ENCODE assay signal across 1 cellular context in genomic region chr17:38707678-38708351, GRCh38.
A peak's percentile ranks its signal among the peaks of the same experiment; 100 is the strongest.
TF ChIP-seq lines count a peak whose summit lies in the region.

No MANE protein-coding gene starts in this region.

TF ChIP-seq in K562, 482 proteins besides CTCF, POLR2A, EP300 and RAD21:
- TF ChIP-seq SRSF9 (IDR thresholded peaks at IDR 0.05; ENCODE audit: borderline replicate concordance, low read depth, low read length): no peak
- TF ChIP-seq ZKSCAN1 (IDR thresholded peaks at IDR 0.05; ENCODE audit: low read depth, low read length): peak; percentile 83
- peak; percentile 16; the same call in 1 of the 2 replicates for TF ChIP-seq POLR2G (IDR thresholded peaks at IDR 0.05; ENCODE audit: low read depth, low read length)
